Comparison of ENCODE assay signal across 1 cellular context in the genomic region with DNA sequence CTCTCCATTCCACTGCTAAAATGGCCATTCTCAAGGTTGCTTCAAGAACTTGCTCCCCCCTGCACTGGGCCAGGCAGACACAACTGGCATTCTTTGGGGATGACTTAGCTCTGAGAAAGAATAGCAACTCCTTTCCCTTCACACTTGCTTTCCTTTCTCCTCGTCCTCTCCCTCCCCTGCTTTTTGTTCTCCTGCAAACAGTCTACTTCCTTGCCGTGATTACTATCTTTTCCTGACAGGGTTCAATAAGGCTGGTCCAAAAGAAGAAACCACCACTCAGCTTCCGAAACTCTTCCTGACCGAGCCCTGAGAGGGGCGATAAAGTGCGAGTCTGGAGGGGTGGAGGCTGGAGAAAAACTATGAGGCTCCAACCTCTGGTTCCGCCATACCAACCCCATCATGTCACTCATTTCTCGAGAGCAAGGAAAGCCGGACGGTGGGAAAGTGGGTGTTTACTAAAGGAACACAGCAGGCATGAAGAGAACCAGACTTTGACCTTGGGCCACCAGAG.
TF ChIP-seq lines count a peak whose summit lies in the region.

No MANE protein-coding gene starts in this region.

TF ChIP-seq in H1, 55 proteins besides CTCF, POLR2A, EP300 and RAD21:
- no peak for TF ChIP-seq TCF12 (IDR thresholded peaks at IDR 0.05; ENCODE audit: low read depth, low read length)
- peak; percentile 41 for TF ChIP-seq POLR2AphosphoS5 (IDR thresholded peaks at IDR 0.05; ENCODE audit: low read depth, low read length)
TF ChIP-seq in H1: peak in this region for 1.
